9 cellular contexts compared by ENCODE assay signal in genomic region chr15:82537351-82537908, GRCh38. TPM values are rescaled to one million over a fixed set of nuclear protein-coding genes. Genes with fewer than 3 reads are reported as not detected.
A peak's percentile ranks its signal among the peaks of the same experiment; 100 is the strongest.
DNase-seq lines count a peak whose midpoint lies in the region; ATAC-seq and TF ChIP-seq lines count a peak whose summit lies in the region.
"Had no signal": no experiment of that assay in that cellular context is flagged by ENCODE, and none has a peak within 500 bp of the region (broad histone marks: within the 10 kb centered on the region; RNA-seq: fewer than 3 reads in every experiment).

No MANE protein-coding gene starts in this region.

- H3K4me1 ChIP-seq in CD8-positive, alpha-beta memory T cell (ENCODE audit: insufficient read depth, low read length), result peaks cover 25% of the 10 kb centered on the region
- peaks cover 10 to 18% of the 10 kb centered on the region in 2 donors for H3K4me1 ChIP-seq in naive thymus-derived CD4-positive, alpha-beta T cell (ENCODE audit: control insufficient read depth in 2 of 2, insufficient read depth in 2 of 2, low read length in 2 of 2)

- TF ChIP-seq CTCF in HFF-Myc (IDR thresholded peaks at IDR 0.05; ENCODE audit: low read depth, low read length, missing control alignments) (no peak), WERI-Rb-1 (IDR thresholded peaks at IDR 0.05; ENCODE audit: low read depth, low read length) (no peak)

- peak overlapping the region in 7 of 8 donors; percentile 6 to 77 (median 62) for H3K27ac Mint-ChIP-seq in CD8-positive, alpha-beta memory T cell
- H3K27ac Mint-ChIP-seq in activated T-helper 17 cell treated with anti-CD3 and anti-CD28 coated beads, Interleukin-2, amount 50 U/mL, for 72 hours, result peak overlapping the region; percentile 85
- peak overlapping the region in 5 of 9 donors; percentile 17 to 86 (median 25) for H3K27ac Mint-ChIP-seq in naive thymus-derived CD4-positive, alpha-beta T cell

- no peak for DNase-seq in CD8-positive, alpha-beta memory T cell
- DNase-seq in HFF-Myc (ENCODE audit: extremely low read depth, low read depth), result no peak
- no peak for DNase-seq in naive thymus-derived CD4-positive, alpha-beta T cell
- no peak for DNase-seq in putamen (ENCODE audit: low spot score)
- DNase-seq in WERI-Rb-1, result no peak
- DNase-seq: NCI-H446 treated with DMSO at 0.1 percent for 48 hours, ovary had no signal

- intact Hi-C loops in naive thymus-derived CD4-positive, alpha-beta T cell (cut with micrococcal nuclease), result no loop called here

- no peaks in the 10 kb centered on the region for H3K27me3 ChIP-seq in CD8-positive, alpha-beta memory T cell (ENCODE audit: insufficient read depth, low read length, poor library complexity, severe bottlenecking)
- no peaks in the 10 kb centered on the region for H3K27me3 ChIP-seq in naive thymus-derived CD4-positive, alpha-beta T cell (ENCODE audit: control insufficient read depth in 2 of 2, insufficient read depth in 2 of 2, low read length in 2 of 2)
- no peaks in the 10 kb centered on the region for H3K27me3 ChIP-seq in WERI-Rb-1 (ENCODE audit: insufficient read depth, low read depth, severe bottlenecking)
- H3K27me3 ChIP-seq: ovary had no signal

- H3K4me1 Mint-ChIP-seq in CD8-positive, alpha-beta memory T cell, result peaks cover 26 to 46% (median 34%) of the 10 kb centered on the region in 3 donors
- peaks cover 22% of the 10 kb centered on the region for H3K4me1 Mint-ChIP-seq in activated T-helper 17 cell treated with anti-CD3 and anti-CD28 coated beads, Interleukin-2, amount 50 U/mL, for 72 hours
- H3K4me1 Mint-ChIP-seq in naive thymus-derived CD4-positive, alpha-beta T cell, result peaks cover 13 to 36% (median 28%) of the 10 kb centered on the region in 7 donors

- CTCF ChIA-PET in CD8-positive, alpha-beta memory T cell (lab: Charles Lee), result no interaction called here
- CTCF ChIA-PET in naive thymus-derived CD4-positive, alpha-beta T cell (lab: Charles Lee), result interaction anchor here (0.7 to 1.4 kb wide), 2 partner anchors 463 to 580 kb away, joined by 3 to 5 read pairs; no protein-coding TSS in a partner anchor

- POLR2A ChIA-PET in CD8-positive, alpha-beta memory T cell (lab: Charles Lee), result no interaction called here
- POLR2A ChIA-PET in naive thymus-derived CD4-positive, alpha-beta T cell (lab: Charles Lee), result interaction anchor here (0.8 kb wide), 1 partner anchor 448 kb away, joined by 3 read pairs; no protein-coding TSS in a partner anchor

- ATAC-seq in activated T-helper 17 cell treated with anti-CD3 and anti-CD28 coated beads, Interleukin-2, amount 50 U/mL, for 72 hours (replicated peaks), result no peak
- ATAC-seq in naive thymus-derived CD4-positive, alpha-beta T cell, result no peak
- ATAC-seq in GM19467 (IDR thresholded peaks at IDR 0.05; ENCODE audit: unreplicated experiment), result no peak

- H3K9me3 Mint-ChIP-seq in CD8-positive, alpha-beta memory T cell, result no peaks in the 10 kb centered on the region
- no peaks in the 10 kb centered on the region for H3K9me3 Mint-ChIP-seq in activated T-helper 17 cell treated with anti-CD3 and anti-CD28 coated beads, Interleukin-2, amount 50 U/mL, for 72 hours
- H3K9me3 Mint-ChIP-seq in naive thymus-derived CD4-positive, alpha-beta T cell, result peaks cover 0 to 2% (median 0%) of the 10 kb centered on the region in 11 donors

- H3K27me3 Mint-ChIP-seq in CD8-positive, alpha-beta memory T cell, result no peaks in the 10 kb centered on the region
- no peaks in the 10 kb centered on the region for H3K27me3 Mint-ChIP-seq in activated T-helper 17 cell treated with anti-CD3 and anti-CD28 coated beads, Interleukin-2, amount 50 U/mL, for 72 hours
- no peaks in the 10 kb centered on the region for H3K27me3 Mint-ChIP-seq in naive thymus-derived CD4-positive, alpha-beta T cell

- no peak overlapping the region for H3K27ac ChIP-seq in CD8-positive, alpha-beta memory T cell (ENCODE audit: low read depth, low read length)
- H3K27ac ChIP-seq in naive thymus-derived CD4-positive, alpha-beta T cell (ENCODE audit: low read depth, low read length), result no peak overlapping the region
- no peak overlapping the region for H3K27ac ChIP-seq in WERI-Rb-1
- H3K27ac ChIP-seq: ovary had no signal

- H3K9me3 ChIP-seq in CD8-positive, alpha-beta memory T cell (ENCODE audit: low read length), result no peaks in the 10 kb centered on the region
- H3K9me3 ChIP-seq in naive thymus-derived CD4-positive, alpha-beta T cell (ENCODE audit: control insufficient read depth in 2 of 3, low read length in 3 of 3), result no peaks in the 10 kb centered on the region
- H3K9me3 ChIP-seq in WERI-Rb-1 (ENCODE audit: severe bottlenecking), result no peaks in the 10 kb centered on the region
- H3K9me3 ChIP-seq: ovary had no signal

- H3K4me3 ChIP-seq in CD8-positive, alpha-beta memory T cell (ENCODE audit: low read length), result no peak overlapping the region
- H3K4me3 ChIP-seq in HFF-Myc (replicated peaks; ENCODE audit: low read depth, low read length), result peak overlapping the region; percentile 97
- no peak overlapping the region for H3K4me3 ChIP-seq in naive thymus-derived CD4-positive, alpha-beta T cell (ENCODE audit: low read length)
- H3K4me3 ChIP-seq in WERI-Rb-1 (ENCODE audit: low read depth, low read length), result no peak overlapping the region
- H3K4me3 ChIP-seq: ovary had no signal

- H3K36me3 Mint-ChIP-seq in CD8-positive, alpha-beta memory T cell, result peaks cover 20 to 76% (median 22%) of the 10 kb centered on the region in 3 donors
- H3K36me3 Mint-ChIP-seq in activated T-helper 17 cell treated with anti-CD3 and anti-CD28 coated beads, Interleukin-2, amount 50 U/mL, for 72 hours (ENCODE audit: low read depth), result peaks cover 82% of the 10 kb centered on the region
- H3K36me3 Mint-ChIP-seq in naive thymus-derived CD4-positive, alpha-beta T cell, result peaks cover 12 to 38% (median 31%) of the 10 kb centered on the region in 5 donors

- peaks cover 43% of the 10 kb centered on the region for H3K36me3 ChIP-seq in CD8-positive, alpha-beta memory T cell (ENCODE audit: insufficient read depth, low read length)
- peaks cover 23 to 52% (median 29%) of the 10 kb centered on the region in 3 experiments for H3K36me3 ChIP-seq in naive thymus-derived CD4-positive, alpha-beta T cell (ENCODE audit: control insufficient read depth in 2 of 3, insufficient read depth in 3 of 3, low read length in 3 of 3)
- peaks cover 61% of the 10 kb centered on the region for H3K36me3 ChIP-seq in WERI-Rb-1
- H3K36me3 ChIP-seq: ovary had no signal

- H3K4me3 Mint-ChIP-seq in CD8-positive, alpha-beta memory T cell, result peak overlapping the region in 6 of 7 donors; percentile 31 to 94 (median 58)
- H3K4me3 Mint-ChIP-seq in activated T-helper 17 cell treated with anti-CD3 and anti-CD28 coated beads, Interleukin-2, amount 50 U/mL, for 72 hours, result peak overlapping the region; percentile 99
- H3K4me3 Mint-ChIP-seq in naive thymus-derived CD4-positive, alpha-beta T cell, result peak overlapping the region in 6 of 10 donors; percentile 17 to 59 (median 52)

RNA-seq across cellular contexts. Expression of gene RPS17, which starts 2.8 kb away (rescaled TPM):
- total RNA-seq in CD8-positive, alpha-beta memory T cell, result 1,000 to 10,000 TPM; 2,610 to 2,630 TPM
- 1,199 TPM for polyA plus RNA-seq in CD8-positive, alpha-beta memory T cell
- total RNA-seq in activated T-helper 17 cell treated with anti-CD3 and anti-CD28 coated beads, Interleukin-2, amount 50 U/mL, for 72 hours, result 1,000 to 10,000 TPM; 2,918 to 3,433 TPM
- total RNA-seq in naive thymus-derived CD4-positive, alpha-beta T cell, result 1,000 to 10,000 TPM; 1,951 to 3,227 (median 2,164) TPM
- 1,000 to 10,000 TPM; 1,555 to 2,061 TPM for polyA plus RNA-seq in naive thymus-derived CD4-positive, alpha-beta T cell

Comparison
In these comparisons a context has a peak if more than half of its experiments do, and no peak if none do; other contexts are left out.
1. H3K27ac Mint-ChIP-seq: peak in every context shown above with its lines; median percentile 85 in activated T-helper 17 cell treated with anti-CD3 and anti-CD28 coated beads, Interleukin-2, amount 50 U/mL, for 72 hours; 62 in CD8-positive, alpha-beta memory T cell; 25 in naive thymus-derived CD4-positive, alpha-beta T cell.